8 cellular contexts compared by ENCODE assay signal in genomic region chr12:122947352-122947792, GRCh38. TPM values are rescaled to one million over a fixed set of nuclear protein-coding genes. Genes with fewer than 3 reads are reported as not detected.
A peak's percentile ranks its signal among the peaks of the same experiment; 100 is the strongest.
DNase-seq lines count a peak whose midpoint lies in the region; ATAC-seq and TF ChIP-seq lines count a peak whose summit lies in the region.

No MANE protein-coding gene starts in this region.

- H3K27me3 ChIP-seq in breast epithelium, result no peaks in the 10 kb centered on the region

- intact Hi-C loops in breast epithelium (cut with DNase I; ENCODE audit: low total_unique reads), result loop anchor here (2.0 to 5.0 kb wide), 2 partner anchors 51 to 85 kb away; partner anchors contain the start of gene VPS37B

- H3K4me1 Mint-ChIP-seq in activated T-cell treated with anti-CD3 and anti-CD28 coated beads, Interleukin-2, amount 50 U/mL, for 72 hours (ENCODE audit: low read depth), result peaks cover 45% of the 10 kb centered on the region
- peaks cover 31% of the 10 kb centered on the region for H3K4me1 Mint-ChIP-seq in memory B cell

- no peaks in the 10 kb centered on the region for H3K27me3 Mint-ChIP-seq in activated T-cell treated with anti-CD3 and anti-CD28 coated beads, Interleukin-2, amount 50 U/mL, for 72 hours (ENCODE audit: low read depth)
- H3K27me3 Mint-ChIP-seq in memory B cell, result no peaks in the 10 kb centered on the region

- H3K9me3 Mint-ChIP-seq in activated T-cell treated with anti-CD3 and anti-CD28 coated beads, Interleukin-2, amount 50 U/mL, for 72 hours, result no peaks in the 10 kb centered on the region
- H3K9me3 Mint-ChIP-seq in memory B cell, result no peaks in the 10 kb centered on the region

- DNase-seq in activated T-cell treated with anti-CD3 and anti-CD28 coated beads, Interleukin-2, amount 50 U/mL, for 72 hours, result no peak
- DNase-seq in activated T-cell treated with anti-CD3 and anti-CD28 coated beads, Interleukin-2, amount 50 U/mL, for 48 hours, result no peak
- DNase-seq in breast epithelium (ENCODE audit: low spot score in 2 of 2) (peak; percentile 72 to 87), memory B cell (ENCODE audit: low spot score in 2 of 2) (no peak), LoVo (ENCODE audit: low spot score) (no peak)
- no peak for DNase-seq in activated effector memory CD4-positive, alpha-beta T cell treated with anti-CD3 and anti-CD28 coated beads, Interleukin-2, amount 50 U/mL, for 16 hours

- H3K4me3 Mint-ChIP-seq in activated T-cell treated with anti-CD3 and anti-CD28 coated beads, Interleukin-2, amount 50 U/mL, for 72 hours, result peak overlapping the region; percentile 80 to 88
- H3K4me3 Mint-ChIP-seq in memory B cell, result peak overlapping the region; percentile 35

- H3K4me3 ChIP-seq in breast epithelium (peak overlapping the region in 1 of 3 donors; percentile 49), urinary bladder (ENCODE audit: low read depth, low read length) (no peak overlapping the region)

- 74% methylated on average over 15 of the region's 15 CpGs for WGBS in urinary bladder

- no peak for TF ChIP-seq POLR2A in breast epithelium (IDR thresholded peaks at IDR 0.05)

- peaks cover 30 to 31% of the 10 kb centered on the region in 2 donors for H3K4me1 ChIP-seq in breast epithelium
- H3K4me1 ChIP-seq in urinary bladder (ENCODE audit: insufficient read depth), result no peaks in the 10 kb centered on the region

- TF ChIP-seq CTCF in breast epithelium (IDR thresholded peaks at IDR 0.05), result peak in 1 of 3 donors; percentile 61

- peak overlapping the region; percentile 87 for H3K27ac Mint-ChIP-seq in activated T-cell treated with anti-CD3 and anti-CD28 coated beads, Interleukin-2, amount 50 U/mL, for 72 hours
- H3K27ac Mint-ChIP-seq in memory B cell, result peak overlapping the region; percentile 67

- no peak for ATAC-seq in activated T-cell treated with anti-CD3 and anti-CD28 coated beads, Interleukin-2, amount 50 U/mL, for 72 hours (replicated peaks in 1 of 2)
- ATAC-seq in memory B cell (ENCODE audit: low read depth) (peak; percentile 68), GM21390 (IDR thresholded peaks at IDR 0.05; ENCODE audit: unreplicated experiment) (no peak)

- H3K27ac ChIP-seq in breast epithelium, result peak overlapping the region; percentile 96 to 99
- H3K27ac ChIP-seq in urinary bladder (ENCODE audit: low read depth), result peak overlapping the region; percentile 78

- H3K36me3 ChIP-seq in breast epithelium (no peaks in the 10 kb centered on the region), urinary bladder (ENCODE audit: insufficient read depth) (no peaks in the 10 kb centered on the region)

- no peaks in the 10 kb centered on the region for H3K36me3 Mint-ChIP-seq in activated T-cell treated with anti-CD3 and anti-CD28 coated beads, Interleukin-2, amount 50 U/mL, for 72 hours (ENCODE audit: insufficient read depth in 2 of 2)
- no peaks in the 10 kb centered on the region for H3K36me3 Mint-ChIP-seq in memory B cell

- H3K9me3 ChIP-seq in breast epithelium, result no peaks in the 10 kb centered on the region

RNA-seq across cellular contexts. Expression of gene ABCB9, which starts 18.9 kb away (rescaled TPM):
- total RNA-seq in activated T-cell treated with anti-CD3 and anti-CD28 coated beads, Interleukin-2, amount 50 U/mL, for 72 hours, result 1 to 10 TPM; 4.9 to 7.0 TPM
- total RNA-seq in breast epithelium (1 to 10 TPM in 2 of 3 donors, under 1 TPM in 1; 0.96 to 8.6 (median 6.2) TPM), urinary bladder (6.6 TPM)
- polyA plus RNA-seq in urinary bladder, result 2.4 TPM

RNA-seq across cellular contexts. Expression of gene OGFOD2, which starts 27.7 kb away (rescaled TPM):
- 10 to 100 TPM; 26.6 to 32.5 TPM for total RNA-seq in activated T-cell treated with anti-CD3 and anti-CD28 coated beads, Interleukin-2, amount 50 U/mL, for 72 hours
- total RNA-seq in breast epithelium, result 10 to 100 TPM in 2 of 3 donors, 1 to 10 TPM in 1; 9.0 to 16.5 (median 12.1) TPM
- 6.5 TPM for total RNA-seq in urinary bladder
- polyA plus RNA-seq in urinary bladder, result 17.1 TPM

RNA-seq across cellular contexts. Expression of gene ARL6IP4, which starts 33.1 kb away (rescaled TPM):
- 100 to 1,000 TPM; 183 to 187 TPM for total RNA-seq in activated T-cell treated with anti-CD3 and anti-CD28 coated beads, Interleukin-2, amount 50 U/mL, for 72 hours
- total RNA-seq in breast epithelium, result 100 to 1,000 TPM; 196 to 279 (median 234) TPM
- total RNA-seq in urinary bladder, result 57.6 TPM
- 312 TPM for polyA plus RNA-seq in urinary bladder

RNA-seq across cellular contexts. Expression of gene VPS37B, which starts 51.4 kb away (rescaled TPM):
- 10 to 100 TPM; 28.8 to 37.4 TPM for total RNA-seq in activated T-cell treated with anti-CD3 and anti-CD28 coated beads, Interleukin-2, amount 50 U/mL, for 72 hours
- 10 to 100 TPM; 15.4 to 37.8 (median 34.4) TPM for total RNA-seq in breast epithelium
- 18.9 TPM for total RNA-seq in urinary bladder
- polyA plus RNA-seq in urinary bladder, result 25.2 TPM

Comparison
In these comparisons a context has a peak if more than half of its experiments do, and no peak if none do; other contexts are left out.
1. DNase-seq: peak in breast epithelium (2 of 2); none in activated T-cell treated with anti-CD3 and anti-CD28 coated beads, Interleukin-2, amount 50 U/mL, for 72 hours (0 of 2), activated T-cell treated with anti-CD3 and anti-CD28 coated beads, Interleukin-2, amount 50 U/mL, for 48 hours (0 of 2), memory B cell (0 of 2), activated effector memory CD4-positive, alpha-beta T cell treated with anti-CD3 and anti-CD28 coated beads, Interleukin-2, amount 50 U/mL, for 16 hours (single experiment) and LoVo (single experiment).